ENCODE assay signal across 27 cellular contexts in the genomic region with DNA sequence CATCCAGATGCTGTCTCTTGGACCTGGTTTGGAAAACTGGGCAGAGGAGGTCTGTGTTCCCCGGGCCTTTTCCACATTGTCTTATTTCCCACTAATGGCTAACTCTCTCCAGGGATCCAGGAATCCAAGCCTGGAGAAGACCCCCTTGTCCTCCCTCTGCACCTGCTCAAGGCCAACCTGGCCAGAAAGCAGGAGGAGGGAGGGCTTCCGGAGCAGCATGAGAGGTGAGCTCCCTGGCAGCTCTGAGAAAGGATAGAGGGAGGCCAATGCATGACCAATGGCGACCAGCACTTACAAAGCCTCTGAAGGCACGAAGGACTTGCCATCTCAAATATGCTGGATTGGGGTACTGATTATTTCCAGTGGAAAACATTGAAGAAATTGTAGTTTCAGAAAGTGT.
"Had no signal": no experiment of that assay in that cellular context is flagged by ENCODE, and none has a peak within 500 bp of the region (broad histone marks: within the 10 kb centered on the region; RNA-seq: fewer than 3 reads in every experiment).

No MANE protein-coding gene starts in this region.

- H3K27ac Mint-ChIP-seq: stimulated activated effector memory CD8-positive, alpha-beta T cell treated with anti-CD3 and anti-CD28 coated beads, Interleukin-12 subunit alpha, Interleukin-12 subunit beta, amount 100 ng/mL, for 72 hours; stimulated activated memory B cell treated with anti-CD40 and anti-IgM and Interleukin-4, amounts not matched to agents 10 μg/mL and 1 μg/mL and 100 μg/mL, for 72 hours; stimulated activated naive B cell treated with anti-CD40 and anti-IgM and Interleukin-4, amounts not matched to agents 10 μg/mL and 1 μg/mL and 100 μg/mL, for 72 hours; stimulated activated naive CD8-positive, alpha-beta T cell treated with anti-CD3 and anti-CD28 coated beads, Interleukin-15, amount 100 ng/mL, for 72 hours; stimulated activated naive CD8-positive, alpha-beta T cell treated with anti-CD3 and anti-CD28 coated beads, Interleukin-15, Interleukin-2, amounts not matched to agents 100 ng/mL and 50 ng/mL, for 24 hours; type B pancreatic cell had no signal

- H3K4me3 ChIP-seq: stomach, suprapubic skin, testis, thoracic aorta, thyroid gland, tibial artery, tibial nerve, transverse colon, upper lobe of left lung, upper lobe of right lung, uterus, vagina had no signal

- DNase-seq: stimulated activated CD4-positive, alpha-beta T cell treated with anti-CD3 and anti-CD28 coated beads, Interleukin-2, amount 100 ng/mL, for 48 hours; stimulated activated CD4-positive, alpha-beta T cell treated with anti-CD3 and anti-CD28 coated beads, Interleukin-4, amount 100 ng/mL, for 1 hour; stimulated activated CD4-positive, alpha-beta T cell treated with anti-CD3 and anti-CD28 coated beads, Interleukin-4, amount 100 ng/mL, for 24 hours; stimulated activated CD4-positive, alpha-beta T cell treated with anti-CD3 and anti-CD28 coated beads, Interleukin-4, amount 100 ng/mL, for 4 hours; stimulated activated CD8-positive, alpha-beta memory T cell treated with anti-CD3 and anti-CD28 coated beads, Interleukin-4, amount 100 ng/mL, for 48 hours; stimulated activated naive B cell treated with anti-CD40 and anti-IgM and Interleukin-4, amounts not matched to agents 10 μg/mL and 1 μg/mL and 100 μg/mL, for 72 hours; stimulated activated naive CD4-positive, alpha-beta T cell; stimulated activated naive CD4-positive, alpha-beta T cell treated with Interleukin-2 at 50 U/mL for 16 hours; stimulated activated naive CD8-positive, alpha-beta T cell treated with anti-CD3 and anti-CD28 coated beads, Interleukin-15, amount 100 ng/mL, for 72 hours; stimulated activated naive CD8-positive, alpha-beta T cell treated with anti-CD3 and anti-CD28 coated beads, Interleukin-15, Interleukin-2, amounts not matched to agents 100 U/mL and 50 U/mL, for 24 hours; stomach; testis; thyroid gland; tibial artery; transverse colon; trophoblast cell; upper lobe of right lung; uterus had no signal

- ATAC-seq: stimulated activated memory B cell treated with anti-CD40 and anti-IgM and Interleukin-4, amounts not matched to agents 10 μg/mL and 1 μg/mL and 100 μg/mL, for 72 hours; stimulated activated naive B cell treated with anti-CD40 and anti-IgM and Interleukin-4, amounts not matched to agents 10 μg/mL and 1 μg/mL and 100 μg/mL, for 72 hours; stimulated activated naive CD8-positive, alpha-beta T cell treated with anti-CD3 and anti-CD28 coated beads, Interleukin-15, amount 100 ng/mL, for 72 hours; stimulated activated naive CD8-positive, alpha-beta T cell treated with anti-CD3 and anti-CD28 coated beads, Interleukin-15, Interleukin-2, amounts not matched to agents 100 U/mL and 50 U/mL, for 24 hours had no signal

- H3K9me3 ChIP-seq: stomach, suprapubic skin, testis, thoracic aorta, thyroid gland, tibial artery, tibial nerve, transverse colon, upper lobe of left lung, upper lobe of right lung, uterus, vagina had no signal

- H3K9me3 Mint-ChIP-seq: stimulated activated effector memory CD8-positive, alpha-beta T cell treated with anti-CD3 and anti-CD28 coated beads, Interleukin-12 subunit alpha, Interleukin-12 subunit beta, amount 100 ng/mL, for 72 hours; stimulated activated memory B cell treated with anti-CD40 and anti-IgM and Interleukin-4, amounts not matched to agents 10 μg/mL and 1 μg/mL and 100 μg/mL, for 72 hours; stimulated activated naive CD8-positive, alpha-beta T cell treated with anti-CD3 and anti-CD28 coated beads, Interleukin-15, amount 100 ng/mL, for 72 hours; stimulated activated naive CD8-positive, alpha-beta T cell treated with anti-CD3 and anti-CD28 coated beads, Interleukin-15, Interleukin-2, amounts not matched to agents 100 ng/mL and 50 ng/mL, for 24 hours; type B pancreatic cell had no signal

- H3K4me1 Mint-ChIP-seq: stimulated activated effector memory CD8-positive, alpha-beta T cell treated with anti-CD3 and anti-CD28 coated beads, Interleukin-12 subunit alpha, Interleukin-12 subunit beta, amount 100 ng/mL, for 72 hours; stimulated activated memory B cell treated with anti-CD40 and anti-IgM and Interleukin-4, amounts not matched to agents 10 μg/mL and 1 μg/mL and 100 μg/mL, for 72 hours; stimulated activated naive B cell treated with anti-CD40 and anti-IgM and Interleukin-4, amounts not matched to agents 10 μg/mL and 1 μg/mL and 100 μg/mL, for 72 hours; stimulated activated naive CD8-positive, alpha-beta T cell treated with anti-CD3 and anti-CD28 coated beads, Interleukin-15, amount 100 ng/mL, for 72 hours had no signal

- H3K36me3 ChIP-seq: stomach, suprapubic skin, thoracic aorta, thyroid gland, tibial artery, tibial nerve, transverse colon, upper lobe of left lung, upper lobe of right lung, uterus, vagina had no signal

- H3K27me3 ChIP-seq: testis, thyroid gland, upper lobe of left lung, upper lobe of right lung, uterus, vagina had no signal

- H3K27ac ChIP-seq: stomach, suprapubic skin, testis, thoracic aorta, thyroid gland, tibial artery, tibial nerve, transverse colon, upper lobe of left lung, upper lobe of right lung, uterus, vagina had no signal

- H3K36me3 Mint-ChIP-seq: stimulated activated memory B cell treated with anti-CD40 and anti-IgM and Interleukin-4, amounts not matched to agents 10 μg/mL and 1 μg/mL and 100 μg/mL, for 72 hours; stimulated activated naive B cell treated with anti-CD40 and anti-IgM and Interleukin-4, amounts not matched to agents 10 μg/mL and 1 μg/mL and 100 μg/mL, for 72 hours; type B pancreatic cell had no signal

- H3K4me1 ChIP-seq: stomach, testis, thyroid gland, tibial nerve, upper lobe of left lung, upper lobe of right lung, uterus, vagina had no signal

- H3K4me3 Mint-ChIP-seq: stimulated activated effector memory CD8-positive, alpha-beta T cell treated with anti-CD3 and anti-CD28 coated beads, Interleukin-12 subunit alpha, Interleukin-12 subunit beta, amount 100 ng/mL, for 72 hours; stimulated activated memory B cell treated with anti-CD40 and anti-IgM and Interleukin-4, amounts not matched to agents 10 μg/mL and 1 μg/mL and 100 μg/mL, for 72 hours; stimulated activated naive B cell treated with anti-CD40 and anti-IgM and Interleukin-4, amounts not matched to agents 10 μg/mL and 1 μg/mL and 100 μg/mL, for 72 hours; stimulated activated naive CD8-positive, alpha-beta T cell treated with anti-CD3 and anti-CD28 coated beads, Interleukin-15, amount 100 ng/mL, for 72 hours; stimulated activated naive CD8-positive, alpha-beta T cell treated with anti-CD3 and anti-CD28 coated beads, Interleukin-15, Interleukin-2, amounts not matched to agents 100 ng/mL and 50 ng/mL, for 24 hours; type B pancreatic cell had no signal
